8 cellular contexts compared by ENCODE assay signal in the genomic region with DNA sequence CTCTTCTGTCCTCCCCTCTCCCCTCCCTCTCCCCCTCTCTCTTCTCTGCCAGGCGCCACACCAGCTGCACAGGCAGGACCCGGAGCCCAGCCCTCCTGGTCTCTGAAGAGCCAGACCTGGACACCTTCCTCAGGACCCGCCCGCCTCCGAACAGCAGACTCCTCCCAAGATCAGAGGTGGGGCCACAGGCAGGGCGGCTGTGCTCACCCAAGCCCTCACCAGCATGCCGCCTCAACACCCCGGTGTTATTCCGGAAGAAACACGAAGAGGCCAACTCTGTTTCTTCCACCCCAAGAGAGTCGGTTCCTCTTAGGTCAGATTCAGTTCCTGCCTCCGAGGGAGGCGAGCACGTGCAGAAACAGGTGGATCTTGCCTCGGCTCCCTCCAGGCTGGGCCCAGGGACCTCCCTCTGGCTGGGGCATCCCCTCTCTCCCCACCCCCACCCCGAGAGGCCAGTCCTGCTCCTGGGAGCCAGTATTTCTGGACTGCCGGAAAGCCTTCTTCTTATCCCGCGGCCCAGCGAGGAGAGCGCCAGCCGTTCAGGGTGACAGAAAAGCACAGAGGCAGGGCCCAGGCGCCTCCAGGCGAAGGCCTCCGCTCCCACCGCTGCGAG. TPM values are rescaled to one million over a fixed set of nuclear protein-coding genes. Genes with fewer than 3 reads are reported as not detected.
A peak's percentile ranks its signal among the peaks of the same experiment; 100 is the strongest.
DNase-seq lines count a peak whose midpoint lies in the region; ATAC-seq and TF ChIP-seq lines count a peak whose summit lies in the region.
"Not testable (repeated sequence)": the region's sequence is repeated elsewhere in the genome, so short reads cannot be mapped to it uniquely, and the experiment has no call there.

No MANE protein-coding gene starts in this region.

- not testable (repeated sequence) for H3K27me3 ChIP-seq in CD8-positive, alpha-beta T cell (ENCODE audit: insufficient read depth, low read length); naive thymus-derived CD4-positive, alpha-beta T cell (ENCODE audit: control insufficient read depth in 2 of 2, insufficient read depth in 2 of 2, low read length in 2 of 2)

- not testable (repeated sequence) for H3K4me1 ChIP-seq in CD8-positive, alpha-beta T cell (ENCODE audit: insufficient read depth, low read length); naive thymus-derived CD4-positive, alpha-beta T cell (ENCODE audit: control insufficient read depth in 2 of 2, insufficient read depth in 2 of 2, low read length in 2 of 2)

- H3K9me3 ChIP-seq in CD8-positive, alpha-beta T cell (ENCODE audit: low read length); naive thymus-derived CD4-positive, alpha-beta T cell (ENCODE audit: control insufficient read depth in 2 of 3, low read length in 3 of 3): not testable (repeated sequence)

- H3K27me3 Mint-ChIP-seq in CD8-positive, alpha-beta T cell (ENCODE audit: low read depth); WTC11 (ENCODE audit: low read depth); activated naive CD4-positive, alpha-beta T cell treated with anti-CD3 and anti-CD28 coated beads, Interleukin-2, amount 10 ng/mL, durations not matched to agents 7 days and 5 days; naive thymus-derived CD4-positive, alpha-beta T cell; stimulated activated naive CD8-positive, alpha-beta T cell treated with anti-CD3 and anti-CD28 coated beads, Interleukin-15, amount 100 ng/mL, for 72 hours: not testable (repeated sequence)

- not testable (repeated sequence) for H3K36me3 ChIP-seq in CD8-positive, alpha-beta T cell (ENCODE audit: insufficient read depth, low read length); naive thymus-derived CD4-positive, alpha-beta T cell (ENCODE audit: control insufficient read depth in 2 of 3, insufficient read depth in 3 of 3, low read length in 3 of 3)

- H3K27ac ChIP-seq in CD8-positive, alpha-beta T cell (ENCODE audit: low read depth, low read length); naive thymus-derived CD4-positive, alpha-beta T cell (ENCODE audit: low read depth, low read length): not testable (repeated sequence)

- H3K9me3 Mint-ChIP-seq in CD8-positive, alpha-beta T cell; WTC11; activated naive CD4-positive, alpha-beta T cell treated with anti-CD3 and anti-CD28 coated beads, Interleukin-2, amount 10 ng/mL, durations not matched to agents 7 days and 5 days; naive thymus-derived CD4-positive, alpha-beta T cell; stimulated activated naive CD8-positive, alpha-beta T cell treated with anti-CD3 and anti-CD28 coated beads, Interleukin-15, amount 100 ng/mL, for 72 hours: not testable (repeated sequence)

- not testable (repeated sequence) for H3K27ac Mint-ChIP-seq in CD8-positive, alpha-beta T cell; WTC11; activated naive CD4-positive, alpha-beta T cell treated with anti-CD3 and anti-CD28 coated beads, Interleukin-2, amount 10 ng/mL, durations not matched to agents 7 days and 5 days; naive thymus-derived CD4-positive, alpha-beta T cell; stimulated activated naive CD8-positive, alpha-beta T cell treated with anti-CD3 and anti-CD28 coated beads, Interleukin-15, amount 100 ng/mL, for 72 hours

- H3K36me3 Mint-ChIP-seq in CD8-positive, alpha-beta T cell; WTC11; activated naive CD4-positive, alpha-beta T cell treated with anti-CD3 and anti-CD28 coated beads, Interleukin-2, amount 10 ng/mL, durations not matched to agents 7 days and 5 days; naive thymus-derived CD4-positive, alpha-beta T cell: not testable (repeated sequence)

- not testable (repeated sequence) for H3K4me3 ChIP-seq in CD8-positive, alpha-beta T cell (ENCODE audit: low read depth, low read length); naive thymus-derived CD4-positive, alpha-beta T cell (ENCODE audit: low read length)

- peak; percentile 47 for ATAC-seq in CD8-positive, alpha-beta T cell
- ATAC-seq in GM19438 (IDR thresholded peaks at IDR 0.05; ENCODE audit: low read depth, unreplicated experiment): peak; percentile 72
- ATAC-seq in HG02642 (IDR thresholded peaks at IDR 0.05; ENCODE audit: poor library complexity, unreplicated experiment): peak; percentile 70
- peak; percentile 59; the same call in 1 of the 2 replicates for ATAC-seq in WTC11
- not testable (repeated sequence) for ATAC-seq in Right ventricle myocardium superior (ENCODE audit: poor library complexity)
- peak; percentile 61 for ATAC-seq in naive thymus-derived CD4-positive, alpha-beta T cell
- ATAC-seq in stimulated activated naive CD8-positive, alpha-beta T cell treated with anti-CD3 and anti-CD28 coated beads, Interleukin-15, amount 100 ng/mL, for 72 hours: peak; percentile 75

- H3K4me1 Mint-ChIP-seq in CD8-positive, alpha-beta T cell (ENCODE audit: low read depth); WTC11; activated naive CD4-positive, alpha-beta T cell treated with anti-CD3 and anti-CD28 coated beads, Interleukin-2, amount 10 ng/mL, durations not matched to agents 7 days and 5 days; naive thymus-derived CD4-positive, alpha-beta T cell; stimulated activated naive CD8-positive, alpha-beta T cell treated with anti-CD3 and anti-CD28 coated beads, Interleukin-15, amount 100 ng/mL, for 72 hours: not testable (repeated sequence)

- POLR2A ChIA-PET in CD8-positive, alpha-beta T cell (lab: Charles Lee); WTC11 (lab: Charles Lee); naive thymus-derived CD4-positive, alpha-beta T cell (lab: Charles Lee): not testable (repeated sequence)

- intact Hi-C loops in CD8-positive, alpha-beta T cell (cut with DNase I, micrococcal nuclease); Right ventricle myocardium superior (cut with DNase I); naive thymus-derived CD4-positive, alpha-beta T cell (cut with micrococcal nuclease): not testable (repeated sequence)

- DNase-seq in CD8-positive, alpha-beta T cell: peak in 1 of 7 experiments; percentile 11
- DNase-seq in WTC11 (ENCODE audit: low spot score); stimulated activated naive CD8-positive, alpha-beta T cell treated with anti-CD3 and anti-CD28 coated beads, Interleukin-15, amount 100 ng/mL, for 72 hours: not testable (repeated sequence)
- peak; percentile 24 for DNase-seq in activated naive CD4-positive, alpha-beta T cell treated with anti-CD3 and anti-CD28 coated beads, Interleukin-2, amount 10 ng/mL, durations not matched to agents 7 days and 5 days
- DNase-seq in Right ventricle myocardium superior: peak; percentile 8
- peak in 2 of 9 donors; percentile 0 to 1 for DNase-seq in naive thymus-derived CD4-positive, alpha-beta T cell

- CTCF ChIA-PET in CD8-positive, alpha-beta T cell (lab: Charles Lee); WTC11 (lab: Charles Lee); activated naive CD4-positive, alpha-beta T cell treated with anti-CD3 and anti-CD28 coated beads, Interleukin-2, amount 10 ng/mL, durations not matched to agents 7 days and 5 days (lab: Charles Lee); naive thymus-derived CD4-positive, alpha-beta T cell (lab: Charles Lee): not testable (repeated sequence)

- TF ChIP-seq CTCF in CD8-positive, alpha-beta T cell (IDR thresholded peaks at IDR 0.05); WTC11 (IDR thresholded peaks at IDR 0.05): not testable (repeated sequence)

- H3K4me3 Mint-ChIP-seq in CD8-positive, alpha-beta T cell; WTC11; activated naive CD4-positive, alpha-beta T cell treated with anti-CD3 and anti-CD28 coated beads, Interleukin-2, amount 10 ng/mL, durations not matched to agents 7 days and 5 days; naive thymus-derived CD4-positive, alpha-beta T cell; stimulated activated naive CD8-positive, alpha-beta T cell treated with anti-CD3 and anti-CD28 coated beads, Interleukin-15, amount 100 ng/mL, for 72 hours: not testable (repeated sequence)

RNA-seq across cellular contexts. Expression of a gene that starts 16.4 kb away (rescaled TPM):
- 100 to 1,000 TPM; 716 to 734 TPM for total RNA-seq in CD8-positive, alpha-beta T cell
- total RNA-seq in WTC11 (2021): 3.7 to 3.9 TPM (median 3.8 TPM) in 3 replicates
- total RNA-seq in Right ventricle myocardium superior: 7.7 TPM
- total RNA-seq in naive thymus-derived CD4-positive, alpha-beta T cell: 100 to 1,000 TPM in 2 of 5 experiments, 10 to 100 TPM in 1, 1 to 10 TPM in 2; 1.5 to 414 (median 10.7) TPM
- polyA plus RNA-seq in naive thymus-derived CD4-positive, alpha-beta T cell: under 1 TPM in 1 of 2 donors, not detected in 1; 0.21 TPM
